In genomic region chr11:36702330-36703054, GRCh38 we compare ENCODE assay signal across 8 cellular contexts.
A peak's percentile ranks its signal among the peaks of the same experiment; 100 is the strongest.
DNase-seq lines count a peak whose midpoint lies in the region; ATAC-seq, FAIRE-seq and TF ChIP-seq lines count a peak whose summit lies in the region.

No MANE protein-coding gene starts in this region.

- POLR2A ChIA-PET in A549 (lab: Yijun Ruan, JAX): interaction anchor here (1.4 kb wide), 1 partner anchor 44 kb away, joined by 5 read pairs; no protein-coding TSS in a partner anchor

- H3K4me1 ChIP-seq in A549: no peaks in the 10 kb centered on the region
- no peaks in the 10 kb centered on the region for H3K4me1 ChIP-seq in esophagus muscularis mucosa

- ATAC-seq in A549: peak; percentile 91 to 98
- peak; percentile 80 for ATAC-seq in HG02642 (IDR thresholded peaks at IDR 0.05; ENCODE audit: poor library complexity, unreplicated experiment)
- ATAC-seq in GM18520 (IDR thresholded peaks at IDR 0.05; ENCODE audit: unreplicated experiment): no peak

- no peaks in the 10 kb centered on the region for H3K36me3 ChIP-seq in esophagus muscularis mucosa

- CTCF ChIA-PET in A549 (lab: Yijun Ruan, JAX): interaction anchor here (0.6 to 5.0 kb wide), 26 partner anchors 8 to 982 kb away, joined by 3 to 124 read pairs (median 6); no protein-coding TSS in a partner anchor

- H3K27ac ChIP-seq in A549 (no peak overlapping the region), esophagus muscularis mucosa (replicated peaks in 1 of 4) (no peak overlapping the region)

- peak; percentile 84 for FAIRE-seq in A549 (lab: Jason Lieb, UNC)

- TF ChIP-seq POLR2A in A549 (IDR thresholded peaks at IDR 0.05; ENCODE audit: low read length) (no peak), esophagus muscularis mucosa (IDR thresholded peaks at IDR 0.05; ENCODE audit: low read depth) (no peak)

- H3K4me3 ChIP-seq in A549 (no peak overlapping the region), GM12875 (ENCODE audit: low read depth, low read length) (no peak overlapping the region), esophagus muscularis mucosa (no peak overlapping the region)

- peak; percentile 80 for TF ChIP-seq CTCF in A549 (IDR thresholded peaks at IDR 0.05)
- TF ChIP-seq CTCF in GM12875 (IDR thresholded peaks at IDR 0.05; ENCODE audit: borderline replicate concordance, insufficient read depth, low read depth, low read length): peak; percentile 67
- TF ChIP-seq CTCF in esophagus muscularis mucosa (IDR thresholded peaks at IDR 0.05): peak; percentile 71 to 81 (median 73)

- peak; percentile 73 for DNase-seq in A549 (ENCODE audit: low read depth in 1 of 2, low spot score in 1 of 2)
- DNase-seq in MV-4-11 (lab: John Stamatoyannopoulos, UW): peak; percentile 29
- DNase-seq in SHP77 (lab: John Stamatoyannopoulos, UW): peak; percentile 79 to 81
- no peak for DNase-seq in esophagus muscularis mucosa (ENCODE audit: extremely low spot score)
- peak; percentile 75 for DNase-seq in myocyte (ENCODE audit: low read depth)

- intact Hi-C loops in esophagus muscularis mucosa (cut with DNase I): loop anchor here (2.0 kb wide), 1 partner anchor 44 kb away; no protein-coding TSS in a partner anchor

- peaks cover 0 to 5% (median 0%) of the 10 kb centered on the region in 4 donors for H3K27me3 ChIP-seq in esophagus muscularis mucosa

- H3K4me2 ChIP-seq in A549: no peak overlapping the region

- no peak for TF ChIP-seq EP300 in A549 (IDR thresholded peaks at IDR 0.05)
- TF ChIP-seq EP300 in esophagus muscularis mucosa (IDR thresholded peaks at IDR 0.05): no peak

- peak; percentile 87 to 89 for TF ChIP-seq RAD21 in A549 (conservative IDR thresholded peaks at IDR 0.05 in 1 of 2, IDR thresholded peaks at IDR 0.05 in 1 of 2)

- no peaks in the 10 kb centered on the region for H3K9me3 ChIP-seq in A549
- no peaks in the 10 kb centered on the region for H3K9me3 ChIP-seq in esophagus muscularis mucosa

- WGBS in A549 (ENCODE audit: missing lambda C conversion rate): 9% methylated on average over 5 of the region's 5 CpGs
- 39% methylated on average over 5 of the region's 5 CpGs for WGBS in esophagus muscularis mucosa

TF ChIP-seq in A549, 52 proteins besides CTCF, POLR2A, EP300 and RAD21:
- TF ChIP-seq MAFK (IDR thresholded peaks at IDR 0.05; ENCODE audit: partially characterized antibody) (peak; percentile 2), SMC3 (IDR thresholded peaks at IDR 0.05) (peak; percentile 60), NR3C1 (IDR thresholded peaks at IDR 0.05) (no peak)
